17 cellular contexts compared by ENCODE assay signal in the genomic region with DNA sequence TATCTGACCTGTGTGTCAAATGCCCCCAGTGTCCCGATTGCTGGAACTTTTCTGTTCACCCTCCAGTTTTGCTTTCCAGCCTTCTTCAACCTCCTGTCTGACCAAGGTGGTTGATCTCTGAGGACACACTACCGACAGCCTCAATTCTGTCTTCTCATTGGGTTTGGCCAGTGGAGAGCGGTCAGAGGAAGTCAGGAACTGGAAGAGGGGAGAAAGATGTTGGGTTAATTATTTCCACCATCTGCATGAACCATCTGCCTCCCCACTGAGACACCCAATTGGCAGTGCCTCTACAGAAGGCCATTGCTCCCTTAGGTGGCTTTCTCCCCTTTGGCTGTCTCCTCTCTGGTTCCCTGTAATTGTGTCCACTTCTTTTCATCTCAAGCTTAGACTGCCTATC.
"Had no signal": no experiment of that assay in that cellular context is flagged by ENCODE, and none has a peak within 500 bp of the region (broad histone marks: within the 10 kb centered on the region; RNA-seq: fewer than 3 reads in every experiment).

No MANE protein-coding gene starts in this region.

- DNase-seq: activated CD4-positive, alpha-beta T cell treated with anti-CD3 and anti-CD28 coated beads for 48 hours; activated CD4-positive, CD25-positive, alpha-beta regulatory T cell; activated CD8-positive, alpha-beta T cell treated with anti-CD3 and anti-CD28 coated beads for 36 hours; activated naive CD4-positive, alpha-beta T cell treated with anti-CD3 and anti-CD28 coated beads, Interleukin-2, amount 50 U/mL, for 16 hours; activated T-cell treated with anti-CD3 and anti-CD28 coated beads, Interleukin-2, amount 50 U/mL, for 24 hours; cerebellar nuclear complex; cortex of kidney; erythroblast; head of caudate nucleus; left ventricle myocardium inferior; mammary epithelial cell; T-helper 1 cell; T1000 had no signal

- H3K27ac Mint-ChIP-seq: activated CD8-positive, alpha-beta T cell treated with anti-CD3 and anti-CD28 coated beads for 36 hours; activated T-cell treated with anti-CD3 and anti-CD28 coated beads, Interleukin-2, amount 50 U/mL, for 24 hours; activated T-helper 2 cell treated with anti-CD3 and anti-CD28 coated beads, Interferon-gamma antibody, Interleukin-2, Interleukin-4, amounts not matched to agents 10 μg/mL and 5 μg/mL and 100 μg/mL, durations not matched to agents 14 hours and 24 hours and 36 hours; stimulated activated naive CD8-positive, alpha-beta T cell treated with anti-CD3 and anti-CD28 coated beads, Interleukin-15, Interleukin-2, amounts not matched to agents 100 ng/mL and 50 ng/mL, for 24 hours had no signal

- H3K9me3 Mint-ChIP-seq: activated CD8-positive, alpha-beta T cell treated with anti-CD3 and anti-CD28 coated beads for 36 hours; activated T-cell treated with anti-CD3 and anti-CD28 coated beads, Interleukin-2, amount 50 U/mL, for 24 hours; activated T-helper 2 cell treated with anti-CD3 and anti-CD28 coated beads, Interferon-gamma antibody, Interleukin-2, Interleukin-4, amounts not matched to agents 10 μg/mL and 5 μg/mL and 100 μg/mL, durations not matched to agents 14 hours and 24 hours and 36 hours; neural crest cell; stimulated activated naive CD8-positive, alpha-beta T cell treated with anti-CD3 and anti-CD28 coated beads, Interleukin-15, Interleukin-2, amounts not matched to agents 100 ng/mL and 50 ng/mL, for 24 hours had no signal

- H3K27ac ChIP-seq: left ventricle myocardium inferior, right atrium auricular region had no signal

- ATAC-seq: activated CD8-positive, alpha-beta T cell treated with anti-CD3 and anti-CD28 coated beads for 36 hours had no signal

- H3K9me3 ChIP-seq: left ventricle myocardium inferior, right atrium auricular region had no signal

- H3K36me3 ChIP-seq: left ventricle myocardium inferior, right atrium auricular region had no signal

- H3K4me3 Mint-ChIP-seq: activated CD8-positive, alpha-beta T cell treated with anti-CD3 and anti-CD28 coated beads for 36 hours; activated T-cell treated with anti-CD3 and anti-CD28 coated beads, Interleukin-2, amount 50 U/mL, for 24 hours; neural crest cell; stimulated activated naive CD8-positive, alpha-beta T cell treated with anti-CD3 and anti-CD28 coated beads, Interleukin-15, Interleukin-2, amounts not matched to agents 100 ng/mL and 50 ng/mL, for 24 hours had no signal

- H3K27me3 ChIP-seq: right atrium auricular region had no signal

- H3K4me3 ChIP-seq: left ventricle myocardium inferior, right atrium auricular region had no signal
